16 cellular contexts compared by ENCODE assay signal in genomic region chr3:73796382-73796781, GRCh38.
"Had no signal": no experiment of that assay in that cellular context is flagged by ENCODE, and none has a peak within 500 bp of the region (broad histone marks: within the 10 kb centered on the region; RNA-seq: fewer than 3 reads in every experiment).

No MANE protein-coding gene starts in this region.

- H3K27ac ChIP-seq: lower lobe of right lung, parathyroid adenoma, tibial nerve had no signal

- H3K27me3 ChIP-seq: tibial nerve had no signal

- H3K9ac ChIP-seq: parathyroid adenoma had no signal

- DNase-seq: activated CD4-positive, alpha-beta T cell treated with anti-CD3 and anti-CD28 coated beads, Interleukin-2, amount 50 U/mL, for 1 hour; activated CD8-positive, alpha-beta memory T cell treated with anti-CD3 and anti-CD28 coated beads for 24 hours; activated naive CD8-positive, alpha-beta T cell treated with anti-CD3 and anti-CD28 coated beads for 36 hours; amygdala; cerebellar nuclear complex; effector memory CD4-positive, alpha-beta T cell; foreskin melanocyte; head of caudate nucleus; immature natural killer cell; lower lobe of right lung; stimulated activated CD4-positive, alpha-beta T cell treated with anti-CD3 and anti-CD28 coated beads, Interleukin-4, amount 100 ng/mL, for 4 hours; stimulated activated CD8-positive, alpha-beta memory T cell treated with anti-CD3 and anti-CD28 coated beads, Interleukin-4, amount 100 ng/mL, for 48 hours; stimulated activated naive CD4-positive, alpha-beta T cell treated with Interleukin-2 at 50 U/mL for 16 hours; substantia nigra had no signal

- H3K79me2 ChIP-seq: parathyroid adenoma had no signal

- H2AFZ ChIP-seq: parathyroid adenoma had no signal

- H3K4me3 ChIP-seq: lower lobe of right lung, tibial nerve had no signal

- H3K4me1 ChIP-seq: lower lobe of right lung, parathyroid adenoma, tibial nerve had no signal

- H3K9me3 ChIP-seq: lower lobe of right lung had no signal

- H3K36me3 ChIP-seq: lower lobe of right lung, tibial nerve had no signal
